ENCODE assay signal across 8 cellular contexts in genomic region chr12:109461049-109461845, GRCh38. TPM values are rescaled to one million over a fixed set of nuclear protein-coding genes. Genes with fewer than 3 reads are reported as not detected.
DNase-seq lines count a peak whose midpoint lies in the region; ATAC-seq and TF ChIP-seq lines count a peak whose summit lies in the region.

No MANE protein-coding gene starts in this region.

- 39% methylated on average over 3 of the region's 8 CpGs for WGBS in right lobe of liver (ENCODE audit: insufficient coverage, low coverage, low lambda C conversion rate, missing lambda C conversion rate)
- 40 to 52% methylated on average over 5 to 8 of the region's 8 CpGs for WGBS in upper lobe of left lung, 2 donors

- no peak overlapping the region for H3K4me3 ChIP-seq in right lobe of liver
- H3K4me3 ChIP-seq in upper lobe of left lung = no peak overlapping the region

- H3K36me3 ChIP-seq in right lobe of liver = peaks cover 0 to 16% (median 11%) of the 10 kb centered on the region in 4 donors
- H3K36me3 ChIP-seq in upper lobe of left lung = peaks cover 0 to 48% (median 14%) of the 10 kb centered on the region in 4 donors

- DNase-seq in AML-193 (lab: John Stamatoyannopoulos, UW) (peak; percentile 91), KG1 (lab: John Stamatoyannopoulos, UW) (peak; percentile 19), astrocyte of the hippocampus (ENCODE audit: low read depth, low spot score) (peak; percentile 23), right lobe of liver (peak in 1 of 3 donors; percentile 40), upper lobe of left lung (peak in 1 of 2 donors; percentile 71), NCI-H2029 (lab: John Stamatoyannopoulos, UW) (no peak), omental fat pad (ENCODE audit: low spot score) (no peak), NCI-H1048 (lab: John Stamatoyannopoulos, UW) (no peak)

- H3K9me3 ChIP-seq in right lobe of liver (no peaks in the 10 kb centered on the region), upper lobe of left lung (no peaks in the 10 kb centered on the region)

- H3K4me1 ChIP-seq in right lobe of liver = peaks cover 0 to 40% (median 6%) of the 10 kb centered on the region in 4 donors
- H3K4me1 ChIP-seq in upper lobe of left lung = peaks cover 61 to 85% (median 73%) of the 10 kb centered on the region in 4 donors

- H3K27me3 ChIP-seq in right lobe of liver (no peaks in the 10 kb centered on the region), upper lobe of left lung (no peaks in the 10 kb centered on the region)

- ATAC-seq in right lobe of liver (peak; percentile 64 to 79 (median 76)), upper lobe of left lung (ENCODE audit: low FRiP score in 2 of 2) (peak; percentile 62 to 69), omental fat pad (ENCODE audit: low FRiP score) (no peak)

- TF ChIP-seq EP300 in upper lobe of left lung (IDR thresholded peaks at IDR 0.05) = no peak

- no peak for TF ChIP-seq POLR2A in right lobe of liver (IDR thresholded peaks at IDR 0.05)
- TF ChIP-seq POLR2A in upper lobe of left lung (IDR thresholded peaks at IDR 0.05) = peak in 1 of 4 donors; percentile 30

- TF ChIP-seq CTCF in right lobe of liver (IDR thresholded peaks at IDR 0.05) (no peak), upper lobe of left lung (IDR thresholded peaks at IDR 0.05) (no peak), omental fat pad (IDR thresholded peaks at IDR 0.05) (no peak)

- intact Hi-C loops in right lobe of liver (cut with DNase I) = no loop called here

- H3K27ac ChIP-seq in right lobe of liver (peak overlapping the region; percentile 75 to 91 (median 80)), upper lobe of left lung (peak overlapping the region; percentile 87 to 98 (median 92))

RNA-seq across cellular contexts. Expression of gene KCTD10, which starts 15.9 kb away (rescaled TPM):
- 10 to 100 TPM in 4 of 6 experiments, 1 to 10 TPM in 2; 5.8 to 20.2 (median 11.6) TPM for total RNA-seq in right lobe of liver
- total RNA-seq in upper lobe of left lung = 10 to 100 TPM; 50.6 to 70.2 (median 63.0) TPM
- total RNA-seq in omental fat pad = 10 to 100 TPM; 75.6 to 99.6 (median 81.8) TPM

RNA-seq across cellular contexts. Expression of gene UBE3B, which starts 16.2 kb away (rescaled TPM):
- total RNA-seq in right lobe of liver (10 to 100 TPM; 15.3 to 31.8 (median 22.5) TPM), upper lobe of left lung (10 to 100 TPM; 27.0 to 69.1 (median 44.7) TPM), omental fat pad (10 to 100 TPM; 36.6 to 82.4 (median 40.1) TPM)

Comparison
In these comparisons a context has a peak if more than half of its experiments do, and no peak if none do; other contexts are left out.
1. DNase-seq: peak in AML-193 (2 of 2), KG1 (single experiment) and astrocyte of the hippocampus (single experiment); none in NCI-H2029 (single experiment), omental fat pad (single experiment) and NCI-H1048 (single experiment).